In genomic region chr20:63492982-63493381, GRCh38 we compare ENCODE assay signal across 21 cellular contexts. TPM values are rescaled to one million over a fixed set of nuclear protein-coding genes. Genes with fewer than 3 reads are reported as not detected.
DNase-seq lines count a peak whose midpoint lies in the region; ATAC-seq lines count a peak whose summit lies in the region.
"Had no signal": no experiment of that assay in that cellular context is flagged by ENCODE, and none has a peak within 500 bp of the region (broad histone marks: within the 10 kb centered on the region; RNA-seq: fewer than 3 reads in every experiment).

No MANE protein-coding gene starts in this region.

- 92% methylated on average over 14 of the region's 14 CpGs for WGBS in right cardiac atrium
- whole genome bisulfite sequencing in neuronal stem cell (ENCODE audit: extremely low coverage in 2 of 2, insufficient read length in 2 of 2, insufficient replicate concordance in 1 of 2), 2 donors: no CpG with 5 or more reads among the region's 14 CpGs

- intact Hi-C loops in right cardiac atrium (cut with DNase I): no loop called here
- intact Hi-C loops in left ventricle myocardium superior (cut with micrococcal nuclease): no loop called here

- peak overlapping the region; percentile 17 for H4K8ac ChIP-seq in neuronal stem cell (ENCODE audit: low read depth, low read length)

- no peak overlapping the region for H2BK15ac ChIP-seq in neuronal stem cell (ENCODE audit: low read length)

- no peak overlapping the region for H3K4ac ChIP-seq in neuronal stem cell (ENCODE audit: low read length)

- H2BK120ac ChIP-seq in neuronal stem cell (ENCODE audit: low read depth, low read length): no peak overlapping the region

- H2BK12ac ChIP-seq in neuronal stem cell (ENCODE audit: low read length): no peak overlapping the region

- H3K14ac ChIP-seq in neuronal stem cell (ENCODE audit: low read length): peak overlapping the region; percentile 21

- no peak overlapping the region for H2BK5ac ChIP-seq in neuronal stem cell (ENCODE audit: low read length)

- H3K27ac ChIP-seq in right cardiac atrium (ENCODE audit: low read length) (no peak overlapping the region), neuronal stem cell (replicated peaks; ENCODE audit: low read length) (no peak overlapping the region)
- H3K27ac ChIP-seq: HL-60 had no signal

- no peaks in the 10 kb centered on the region for H3K36me3 Mint-ChIP-seq in T-helper 2 cell treated with Interferon-gamma antibody and Interleukin-4, amounts not matched to agents 5 μg/mL and 100 μg/mL, for 36 hours (ENCODE audit: low read depth)
- H3K36me3 Mint-ChIP-seq: CD4-positive, CD25-positive, alpha-beta regulatory T cell; CD8-positive, alpha-beta memory T cell had no signal

- DNase-seq in right cardiac atrium (peak in 2 of 3 donors; percentile 34 to 37), left ventricle myocardium superior (no peak), epidermal melanocyte (ENCODE audit: insufficient read length, low spot score) (peak; percentile 9), neuronal stem cell (ENCODE audit: low spot score) (no peak)
- no peak for DNase-seq in T-helper 2 cell treated with Interferon-gamma antibody and Interleukin-4, amounts not matched to agents 5 μg/mL and 100 μg/mL, for 36 hours (ENCODE audit: low spot score)
- DNase-seq: ACHN; BE2C; C1 segment of cervical spinal cord; CD4-positive, CD25-positive, alpha-beta regulatory T cell; CD8-positive, alpha-beta memory T cell; COR-L47; DMS 273 treated with DMSO at 0.1 percent for 48 hours; DMS53; DND-41; EL; H9 had no signal

- H3K23ac ChIP-seq in neuronal stem cell (ENCODE audit: low read depth, low read length, poor library complexity): no peak overlapping the region

- no peak overlapping the region for H3K27ac Mint-ChIP-seq in T-helper 2 cell treated with Interferon-gamma antibody and Interleukin-4, amounts not matched to agents 5 μg/mL and 100 μg/mL, for 36 hours
- H3K27ac Mint-ChIP-seq: CD4-positive, CD25-positive, alpha-beta regulatory T cell; CD8-positive, alpha-beta memory T cell; H9 had no signal

- ATAC-seq in right cardiac atrium (no peak), left ventricle myocardium superior (no peak), HG02852 (IDR thresholded peaks at IDR 0.05; ENCODE audit: unreplicated experiment) (no peak)
- ATAC-seq: GM12878 had no signal

- H3K9me3 ChIP-seq in right cardiac atrium (ENCODE audit: control insufficient read depth, low read length) (no peaks in the 10 kb centered on the region), neuronal stem cell (replicated peaks in 1 of 2; ENCODE audit: control insufficient read depth in 2 of 2, insufficient read depth in 1 of 2, low read depth in 1 of 2, low read length in 2 of 2) (peaks cover 0 to 3% of the 10 kb centered on the region in 2 donors)
- H3K9me3 ChIP-seq: BE2C had no signal

- no peak overlapping the region for H3K4me3 ChIP-seq in right cardiac atrium (ENCODE audit: low read length)
- H3K4me3 ChIP-seq in neuronal stem cell (ENCODE audit: low read length in 2 of 2): no peak overlapping the region
- H3K4me3 ChIP-seq: GM12878 had no signal

- H3K4me1 ChIP-seq in right cardiac atrium (ENCODE audit: control insufficient read depth, insufficient read depth, low read length) (no peaks in the 10 kb centered on the region), neuronal stem cell (ENCODE audit: control insufficient read depth in 2 of 2, insufficient read depth in 1 of 2, low read depth in 1 of 2, low read length in 2 of 2) (peaks cover 0 to 3% of the 10 kb centered on the region in 2 donors)

- H4K91ac ChIP-seq in neuronal stem cell (ENCODE audit: low read depth, low read length, poor library complexity): no peak overlapping the region

- H3K4me3 Mint-ChIP-seq in T-helper 2 cell treated with Interferon-gamma antibody and Interleukin-4, amounts not matched to agents 5 μg/mL and 100 μg/mL, for 36 hours: no peak overlapping the region
- H3K4me3 Mint-ChIP-seq: CD8-positive, alpha-beta memory T cell; H9 had no signal

- H3K27me3 ChIP-seq in right cardiac atrium (ENCODE audit: control insufficient read depth, insufficient read depth): no peaks in the 10 kb centered on the region
- H3K27me3 ChIP-seq in neuronal stem cell (ENCODE audit: control insufficient read depth in 3 of 3, insufficient read depth in 3 of 3, low read depth in 1 of 3, low read length in 3 of 3): peaks cover 14 to 39% (median 30%) of the 10 kb centered on the region in 3 experiments
- H3K27me3 ChIP-seq: BE2C had no signal

- H3K9me3 Mint-ChIP-seq in T-helper 2 cell treated with Interferon-gamma antibody and Interleukin-4, amounts not matched to agents 5 μg/mL and 100 μg/mL, for 36 hours: no peaks in the 10 kb centered on the region
- H3K9me3 Mint-ChIP-seq: CD8-positive, alpha-beta memory T cell had no signal

- H2AFZ ChIP-seq in neuronal stem cell (ENCODE audit: low read length): no peak overlapping the region

- no peaks in the 10 kb centered on the region for H3K4me1 Mint-ChIP-seq in T-helper 2 cell treated with Interferon-gamma antibody and Interleukin-4, amounts not matched to agents 5 μg/mL and 100 μg/mL, for 36 hours (ENCODE audit: low read depth)

- peaks cover 21% of the 10 kb centered on the region for H3K27me3 Mint-ChIP-seq in T-helper 2 cell treated with Interferon-gamma antibody and Interleukin-4, amounts not matched to agents 5 μg/mL and 100 μg/mL, for 36 hours (ENCODE audit: low read depth)

- peak overlapping the region; percentile 60 for H3K9ac ChIP-seq in neuronal stem cell (ENCODE audit: low read depth, low read length, poor library complexity)

- no peaks in the 10 kb centered on the region for H3K36me3 ChIP-seq in neuronal stem cell (replicated peaks in 1 of 2; ENCODE audit: control insufficient read depth in 2 of 2, insufficient read depth in 2 of 2, low read length in 2 of 2)

- H3K4me2 ChIP-seq in neuronal stem cell (ENCODE audit: insufficient read depth, low read length, poor library complexity, severe bottlenecking): no peak overlapping the region

- peaks cover 2% of the 10 kb centered on the region for H3K79me1 ChIP-seq in neuronal stem cell (ENCODE audit: low read depth, low read length)

- peak overlapping the region; percentile 57 for H3K18ac ChIP-seq in neuronal stem cell (ENCODE audit: low read length)

- H2AK5ac ChIP-seq in neuronal stem cell (ENCODE audit: low read depth, low read length): no peak overlapping the region

RNA-seq across cellular contexts. Expression of gene EEF1A2, which starts 5.9 kb away (rescaled TPM):
- total RNA-seq in right cardiac atrium (1,000 to 10,000 TPM in 1 of 4 donors, 100 to 1,000 TPM in 3; 701 to 1,033 (median 894) TPM), left ventricle myocardium superior (1,346 TPM)
- 952 TPM for polyA plus RNA-seq in right cardiac atrium
- polyA plus RNA-seq in neuronal stem cell (2013, experiment 1 of 2): 0.57 TPM
- 0.96 TPM for polyA plus RNA-seq in neuronal stem cell (2013, experiment 2 of 2)
- polyA plus RNA-seq: GM12878 had no signal

RNA-seq across cellular contexts. Expression of gene KCNQ2, which starts 20.5 kb away (rescaled TPM):
- total RNA-seq in right cardiac atrium: 1 to 10 TPM in 2 of 4 donors, not detected in 2; 1.1 to 2.3 TPM
- under 0.01 TPM for polyA plus RNA-seq in right cardiac atrium
- 0.52 TPM for total RNA-seq in left ventricle myocardium superior
- polyA plus RNA-seq in neuronal stem cell (2013, experiment 1 of 2): 79.3 TPM
- 73.4 TPM for polyA plus RNA-seq in neuronal stem cell (2013, experiment 2 of 2)
- total RNA-seq: CD8-positive, alpha-beta memory T cell had no signal
- polyA plus RNA-seq: CD8-positive, alpha-beta memory T cell had no signal

RNA-seq across cellular contexts. Expression of gene PPDPF, which starts 27.6 kb away (rescaled TPM):
- total RNA-seq in right cardiac atrium (100 to 1,000 TPM; 143 to 244 (median 223) TPM), left ventricle myocardium superior (307 TPM)
- polyA plus RNA-seq in right cardiac atrium: 276 TPM
- polyA plus RNA-seq in neuronal stem cell (2013, experiment 1 of 2): 310 TPM
- 296 TPM for polyA plus RNA-seq in neuronal stem cell (2013, experiment 2 of 2)

RNA-seq across cellular contexts. Expression of gene PTK6, which starts 44.2 kb away (rescaled TPM):
- under 1 TPM in 2 of 4 donors, not detected in 2; 0.09 to 0.15 TPM for total RNA-seq in right cardiac atrium
- 0.14 TPM for polyA plus RNA-seq in right cardiac atrium
- not detected for total RNA-seq in left ventricle myocardium superior
- not detected for polyA plus RNA-seq in neuronal stem cell (2013, experiment 1 of 2)
- not detected for polyA plus RNA-seq in neuronal stem cell (2013, experiment 2 of 2)
- total RNA-seq: HT1080 had no signal

RNA-seq across cellular contexts. Expression of gene SRMS, which starts 54.6 kb away (rescaled TPM):
- total RNA-seq in right cardiac atrium (not detected), left ventricle myocardium superior (not detected)
- not detected for polyA plus RNA-seq in right cardiac atrium
- not detected for polyA plus RNA-seq in neuronal stem cell (2013, experiment 1 of 2)
- polyA plus RNA-seq in neuronal stem cell (2013, experiment 2 of 2): not detected
- total RNA-seq: CD4-positive, CD25-positive, alpha-beta regulatory T cell; CD8-positive, alpha-beta memory T cell; G401; GM12878; HT1080 had no signal
- polyA plus RNA-seq: CD4-positive, CD25-positive, alpha-beta regulatory T cell; CD8-positive, alpha-beta memory T cell; GM12878 had no signal

Comparison
In these comparisons a context has a peak if more than half of its experiments do, and no peak if none do; other contexts are left out.
1. DNase-seq: peak in right cardiac atrium (2 of 3) and epidermal melanocyte (single experiment); none in left ventricle myocardium superior (single experiment), neuronal stem cell (single experiment) and T-helper 2 cell treated with Interferon-gamma antibody and Interleukin-4, amounts not matched to agents 5 μg/mL and 100 μg/mL, for 36 hours (single experiment).